Comparison of ENCODE assay signal across 8 cellular contexts in genomic region chr3:129794319-129795201, GRCh38.
DNase-seq lines count a peak whose midpoint lies in the region; ATAC-seq, FAIRE-seq and TF ChIP-seq lines count a peak whose summit lies in the region.

No MANE protein-coding gene starts in this region.

- WGBS in suprapubic skin = 13% methylated on average over 14 of the region's 14 CpGs

- no peak for TF ChIP-seq POLR2A in H54 (IDR thresholded peaks at IDR 0.05; ENCODE audit: low read depth, low read length)
- no peak for TF ChIP-seq POLR2A in suprapubic skin (IDR thresholded peaks at IDR 0.05)

- peak; percentile 99 for FAIRE-seq in H54 (lab: Jason Lieb, UNC)
- peak; percentile 90 for FAIRE-seq in bronchial epithelial cell (lab: Jason Lieb, UNC)

- no peak for ATAC-seq in GM18861 (IDR thresholded peaks at IDR 0.05; ENCODE audit: unreplicated experiment)

- peaks cover 27% of the 10 kb centered on the region for H3K4me1 ChIP-seq in suprapubic skin

- peak overlapping the region; percentile 83 for H3K27ac ChIP-seq in suprapubic skin

- no peaks in the 10 kb centered on the region for H3K36me3 ChIP-seq in bronchial epithelial cell (ENCODE audit: control insufficient read depth, insufficient read depth, low read length)
- no peaks in the 10 kb centered on the region for H3K36me3 ChIP-seq in suprapubic skin

- no peak for TF ChIP-seq CTCF in bronchial epithelial cell (IDR thresholded peaks at IDR 0.05; ENCODE audit: insufficient read depth, low read length, severe bottlenecking)
- no peak for TF ChIP-seq CTCF in suprapubic skin (IDR thresholded peaks at IDR 0.05)

- no peaks in the 10 kb centered on the region for H3K27me3 ChIP-seq in bronchial epithelial cell (ENCODE audit: control insufficient read depth, insufficient read depth, low read length)
- H3K27me3 ChIP-seq in suprapubic skin = no peaks in the 10 kb centered on the region

- H3K9me3 ChIP-seq in suprapubic skin = no peaks in the 10 kb centered on the region

- DNase-seq in AG20443 (ENCODE audit: low spot score) (peak; percentile 43), H54 (ENCODE audit: insufficient read length, low spot score) (peak; percentile 61), NCI-H226 (peak; percentile 93), bronchial epithelial cell (ENCODE audit: low read depth) (peak; percentile 98), left kidney (ENCODE audit: low read depth, low spot score) (peak; percentile 91), suprapubic skin (ENCODE audit: low spot score in 2 of 2) (peak; percentile 67 to 80)
- no peak for DNase-seq in NK-92 treated with Interleukin-12 subunit alpha and Interleukin-12 subunit beta, amount 100 ng/mL, for 24 hours (lab: John Stamatoyannopoulos, UW)

- H3K4me3 ChIP-seq in bronchial epithelial cell (ENCODE audit: low read depth, low read length) (peak overlapping the region; percentile 30), suprapubic skin (peak overlapping the region; percentile 31)

- TF ChIP-seq EP300 in suprapubic skin (IDR thresholded peaks at IDR 0.05) = no peak
